1 cellular context compared by ENCODE assay signal in genomic region chr17:42159796-42160551, GRCh38.
TF ChIP-seq lines count a peak whose summit lies in the region.

No MANE protein-coding gene starts in this region.

TF ChIP-seq in H1, 55 proteins besides CTCF, POLR2A, EP300 and RAD21:
- TF ChIP-seq CEBPB (IDR thresholded peaks at IDR 0.05; ENCODE audit: low read depth, low read length) = no peak
- no peak for TF ChIP-seq KDM4A (IDR thresholded peaks at IDR 0.05; ENCODE audit: low read depth, low read length, severe bottlenecking)
